ENCODE assay signal across 9 cellular contexts in genomic region chr12:123761841-123762714, GRCh38. TPM values are rescaled to one million over a fixed set of nuclear protein-coding genes. Genes with fewer than 3 reads are reported as not detected.
DNase-seq lines count a peak whose midpoint lies in the region; ATAC-seq and TF ChIP-seq lines count a peak whose summit lies in the region.
"Had no signal": no experiment of that assay in that cellular context is flagged by ENCODE, and none has a peak within 500 bp of the region (broad histone marks: within the 10 kb centered on the region; RNA-seq: fewer than 3 reads in every experiment).

Gene DNAH10 (plus strand): TSS chr12:123762301. CDS start chr12:123762337, 36 bp downstream.

- no peaks in the 10 kb centered on the region for H3K27me3 ChIP-seq in Panc1 (ENCODE audit: control insufficient read depth, insufficient read depth, low read length)

- no peaks in the 10 kb centered on the region for H3K36me3 ChIP-seq in Panc1 (ENCODE audit: control insufficient read depth, insufficient read depth, low read length)

- DNase-seq in DMS 273 (lab: John Stamatoyannopoulos, UW; ENCODE audit: unreplicated experiment) = peak; percentile 67
- no peak for DNase-seq in DMS 273 treated with DMSO at 0.1 percent for 48 hours (lab: John Stamatoyannopoulos, UW)
- DNase-seq in Panc1 (ENCODE audit: low read depth, low spot score) = no peak
- DNase-seq in astrocyte of the hippocampus (ENCODE audit: low read depth, low spot score) = peak; percentile 66
- DNase-seq in kidney tubule cell (ENCODE audit: low spot score) = peak; percentile 39
- peak; percentile 4 to 26 (median 21) for DNase-seq in stimulated activated CD4-positive, alpha-beta T cell treated with anti-CD3 and anti-CD28 coated beads, TNF-alpha, amount 100 ng/mL, for 4 hours (ENCODE audit: low read depth in 3 of 3)
- DNase-seq in HEK293T (ENCODE audit: extremely low spot score) = no peak

- TF ChIP-seq CTCF in Panc1 (IDR thresholded peaks at IDR 0.05) = peak; percentile 79

- BruUV-seq in Panc1 (replicated peaks; lab: Mats Ljungman, UMichigan) = no TSS peak

- intact Hi-C loops in Panc1 (cut with micrococcal nuclease; ENCODE audit: unreplicated experiment) = no loop called here

- H3K4me1 ChIP-seq in Panc1 (ENCODE audit: control insufficient read depth, insufficient read depth, low read length) = no peaks in the 10 kb centered on the region

- peak within 1 kb of the TSS; percentile 44 to 51 for H3K4me3 ChIP-seq in Panc1 (ENCODE audit: low read depth in 2 of 2, low read length in 2 of 2)

- POLR2A ChIA-PET in Panc1 (lab: Charles Lee) = no interaction called here
- POLR2A ChIA-PET in HEK293T (lab: Yijun Ruan, JAX) = no interaction called here

- in situ Hi-C loops in Panc1 (cut with HindIII; ENCODE audit: low pct_unique_long_range_greater_than_20kb, low sequenced_read_pairs) = no loop called here

- CTCF ChIA-PET in Panc1 (lab: Charles Lee) (no interaction called here), HEK293T (lab: Yijun Ruan, JAX) (no interaction called here)

- ATAC-seq in HG02885 (IDR thresholded peaks at IDR 0.05; ENCODE audit: poor library complexity, unreplicated experiment) (peak; percentile 79), Panc1 (peak; percentile 87)

- peak within 1 kb of the TSS; percentile 23; the same call in 1 of the 2 replicates for H3K27ac ChIP-seq in Panc1 (ENCODE audit: low read length)
- H3K27ac ChIP-seq: 22Rv1 had no signal

- no peaks in the 10 kb centered on the region for H3K9me3 ChIP-seq in Panc1 (ENCODE audit: control insufficient read depth, insufficient read depth, low read depth, low read length)

TF ChIP-seq in HEK293T, 16 proteins besides CTCF, POLR2A, EP300 and RAD21:
- TF ChIP-seq FOXK2 (IDR thresholded peaks at IDR 0.05) (no peak), TARDBP (IDR thresholded peaks at IDR 0.05) (no peak), NFRKB (IDR thresholded peaks at IDR 0.05) (no peak), ZNF384 (IDR thresholded peaks at IDR 0.05) (no peak), ELF4 (IDR thresholded peaks at IDR 0.05) (no peak), ARNT (IDR thresholded peaks at IDR 0.05) (no peak), BHLHE40 (IDR thresholded peaks at IDR 0.05; ENCODE audit: borderline replicate concordance) (no peak)

RNA-seq across cellular contexts. Expression of gene DNAH10, which starts in this region (rescaled TPM):
- total RNA-seq in Panc1 (2021; ENCODE audit: unreplicated experiment) = 0.39 TPM
- 0.82 TPM for polyA plus RNA-seq in Panc1 (2012; ENCODE audit: insufficient read length)

Comparison
In these comparisons a context has a peak if more than half of its experiments do, and no peak if none do; other contexts are left out.
1. DNase-seq: peak in DMS 273 (single experiment), astrocyte of the hippocampus (single experiment), kidney tubule cell (single experiment) and stimulated activated CD4-positive, alpha-beta T cell treated with anti-CD3 and anti-CD28 coated beads, TNF-alpha, amount 100 ng/mL, for 4 hours (3 of 3); none in DMS 273 treated with DMSO at 0.1 percent for 48 hours (single experiment), Panc1 (single experiment) and HEK293T (single experiment).
2. Peak in ATAC-seq, H3K4me3 ChIP-seq and H3K27ac ChIP-seq in Panc1; RNA of the gene not detected or under 1 TPM.